17 cellular contexts compared by ENCODE assay signal in genomic region chr16:77732241-77732946, GRCh38. TPM values are rescaled to one million over a fixed set of nuclear protein-coding genes. Genes with fewer than 3 reads are reported as not detected.
A peak's percentile ranks its signal among the peaks of the same experiment; 100 is the strongest.
DNase-seq lines count a peak whose midpoint lies in the region; ATAC-seq and TF ChIP-seq lines count a peak whose summit lies in the region.
"Had no signal": no experiment of that assay in that cellular context is flagged by ENCODE, and none has a peak within 500 bp of the region (broad histone marks: within the 10 kb centered on the region; RNA-seq: fewer than 3 reads in every experiment).

No MANE protein-coding gene starts in this region.

- DNase-seq in EH (ENCODE audit: low read depth) (peak; percentile 28), HT1080 (ENCODE audit: low read depth) (peak; percentile 53), cardiac fibroblast (ENCODE audit: low read depth in 2 of 2) (peak; percentile 14 to 62), non-pigmented ciliary epithelial cell (ENCODE audit: low read depth) (peak; percentile 80), WERI-Rb-1 (no peak), inferior parietal cortex (ENCODE audit: extremely low spot score) (no peak)
- DNase-seq: activated naive CD4-positive, alpha-beta T cell; KG1; left lung; NCI-H1417; NCI-H2227 treated with DMSO at 0.1 percent for 48 hours; Peyer's patch; small intestine had no signal

- ATAC-seq in GM19455 (IDR thresholded peaks at IDR 0.05; ENCODE audit: unreplicated experiment): no peak
- ATAC-seq: left lung had no signal

- H3K4me3 ChIP-seq in cardiac fibroblast (replicated peaks in 1 of 2; ENCODE audit: low read depth in 2 of 2, low read length in 2 of 2) (no peak overlapping the region), WERI-Rb-1 (ENCODE audit: low read depth, low read length) (no peak overlapping the region)
- H3K4me3 ChIP-seq: BLaER1 treated with 17β-estradiol and CSF1 and Interleukin-3, amounts not matched to agents 10 nM and 100 nM; left lung; Peyer's patch; tibial nerve had no signal

- H3K27me3 ChIP-seq in WERI-Rb-1 (ENCODE audit: insufficient read depth, low read depth, severe bottlenecking): no peaks in the 10 kb centered on the region
- H3K27me3 ChIP-seq: BLaER1 treated with 17β-estradiol and CSF1 and Interleukin-3, amounts not matched to agents 10 nM and 100 nM; left lung; Peyer's patch; tibial nerve had no signal

- no peak overlapping the region for H3K27ac ChIP-seq in WERI-Rb-1
- H3K27ac ChIP-seq: BLaER1 treated with 17β-estradiol and CSF1 and Interleukin-3, amounts not matched to agents 10 nM and 100 nM; left lung; Peyer's patch; tibial nerve had no signal

- TF ChIP-seq CTCF in cardiac fibroblast (IDR thresholded peaks at IDR 0.05; ENCODE audit: low read depth, low read length) (no peak), WERI-Rb-1 (IDR thresholded peaks at IDR 0.05; ENCODE audit: low read depth, low read length) (no peak)

- H3K9me3 ChIP-seq in WERI-Rb-1 (ENCODE audit: severe bottlenecking): no peaks in the 10 kb centered on the region
- H3K9me3 ChIP-seq: Peyer's patch had no signal

- H3K36me3 ChIP-seq in WERI-Rb-1: no peaks in the 10 kb centered on the region
- H3K36me3 ChIP-seq: BLaER1 treated with 17β-estradiol and CSF1 and Interleukin-3, amounts not matched to agents 10 nM and 100 nM; left lung; Peyer's patch had no signal

RNA-seq across cellular contexts. Expression of gene NUDT7, which starts 10.1 kb away (rescaled TPM):
- total RNA-seq in HT1080 (2014; rRNA removed; shearing (Covaris generic)): 2.3 and 3.8 TPM in 2 replicates
- 5.4 and 6.8 TPM in 2 replicates for polyA plus RNA-seq in HT1080 (2015; cell fraction: cytosol; rRNA removed)
- polyA plus RNA-seq in HT1080 (2015; cell fraction: nucleus; rRNA removed): 4.9 and 6.7 TPM in 2 replicates

RNA-seq across cellular contexts. Expression of gene VAT1L, which starts 56.0 kb away (rescaled TPM):
- 1.8 and 2.0 TPM in 2 replicates for total RNA-seq in HT1080 (2014; rRNA removed; shearing (Covaris generic))
- 10.3 and 14.7 TPM in 2 replicates for polyA plus RNA-seq in HT1080 (2015; cell fraction: cytosol; rRNA removed)
- 12.1 and 13.6 TPM in 2 replicates for polyA plus RNA-seq in HT1080 (2015; cell fraction: nucleus; rRNA removed)
- total RNA-seq: osteocyte had no signal

Comparison
In these comparisons a context has a peak if more than half of its experiments do, and no peak if none do; other contexts are left out.
1. DNase-seq: peak in EH (single experiment), HT1080 (single experiment), cardiac fibroblast (2 of 2) and non-pigmented ciliary epithelial cell (single experiment); none in WERI-Rb-1 (single experiment) and inferior parietal cortex (single experiment).